Comparison of ENCODE assay signal across 26 cellular contexts in genomic region chr10:61263561-61263960, GRCh38.
"Had no signal": no experiment of that assay in that cellular context is flagged by ENCODE, and none has a peak within 500 bp of the region (broad histone marks: within the 10 kb centered on the region; RNA-seq: fewer than 3 reads in every experiment).

No MANE protein-coding gene starts in this region.

- DNase-seq: activated CD4-positive, alpha-beta T cell treated with anti-CD3 and anti-CD28 coated beads for 48 hours; activated CD4-positive, alpha-beta T cell treated with anti-CD3 and anti-CD28 coated beads, Interleukin-2, amount 50 U/mL, for 4 hours; activated CD8-positive, alpha-beta memory T cell treated with anti-CD3 and anti-CD28 coated beads, Interleukin-2, amount 50 U/mL, for 48 hours; activated CD8-positive, alpha-beta T cell treated with anti-CD3 and anti-CD28 coated beads, Interleukin-2, amount 10 ng/mL, durations not matched to agents 7 days and 5 days; activated naive CD4-positive, alpha-beta T cell treated with anti-CD3 and anti-CD28 coated beads, Interleukin-2, amount 50 U/mL, for 16 hours; activated naive CD8-positive, alpha-beta T cell treated with anti-CD3 and anti-CD28 coated beads, Interleukin-2, amount 10 ng/mL, durations not matched to agents 7 days and 5 days; activated T-cell treated with anti-CD3 and anti-CD28 coated beads, Interleukin-2, amount 50 U/mL, for 1 hour; body of pancreas; central memory CD4-positive, alpha-beta T cell; MG63; MV-4-11; NCI-H1092 treated with DMSO at 0.1 percent for 48 hours; NCI-H1417 treated with DMSO at 0.1 percent for 48 hours; NCI-H1694; NCI-H2029; NCI-H2107; NCI-H446; NCI-H524; NK-92 treated with Interleukin-12 subunit alpha and Interleukin-12 subunit beta, amount 100 ng/mL, for 24 hours; OCI-M1; RPMI8226; SW 1271 had no signal

- ATAC-seq: activated CD4-positive, CD25-positive, alpha-beta regulatory T cell treated with anti-CD3 and anti-CD28 coated beads, Interleukin-2, amount 50 U/mL, for 24 hours; activated CD8-positive, alpha-beta T cell treated with anti-CD3 and anti-CD28 coated beads, Interleukin-2, amount 10 ng/mL, durations not matched to agents 7 days and 5 days; body of pancreas; Panc1; Right ventricle myocardium inferior had no signal

- H3K4me1 ChIP-seq: ascending aorta, body of pancreas had no signal

- H3K27ac ChIP-seq: ascending aorta, body of pancreas had no signal

- H3K36me3 ChIP-seq: ascending aorta, MG63 had no signal

- H3K27me3 ChIP-seq: ascending aorta, body of pancreas, MG63 had no signal

- H3K4me3 ChIP-seq: ascending aorta, body of pancreas, MG63 had no signal

- H3K9me3 ChIP-seq: ascending aorta, body of pancreas, MG63 had no signal
